30 cellular contexts compared by ENCODE assay signal in the genomic region with DNA sequence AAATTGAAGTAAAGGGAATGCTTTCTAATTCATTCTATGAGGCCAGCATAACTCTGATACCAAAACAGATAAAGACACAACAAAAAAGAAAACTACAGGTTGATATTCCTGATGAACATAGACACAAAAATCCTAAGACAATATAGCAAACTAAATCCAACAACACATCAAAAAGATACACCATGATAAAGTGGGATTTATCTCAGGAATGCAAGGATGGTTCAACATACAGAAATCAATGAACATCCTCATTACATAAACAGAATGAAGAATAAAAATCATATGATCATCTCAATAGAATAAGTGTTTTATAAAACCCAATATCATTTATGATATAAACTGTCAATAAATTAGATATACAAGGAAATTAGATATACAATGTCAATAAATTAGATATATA.
"Had no signal": no experiment of that assay in that cellular context is flagged by ENCODE, and none has a peak within 500 bp of the region (broad histone marks: within the 10 kb centered on the region; RNA-seq: fewer than 3 reads in every experiment).

No MANE protein-coding gene starts in this region.

- H3K27ac ChIP-seq: ascending aorta, breast epithelium, cardiac muscle cell, coronary artery, esophagus muscularis mucosa, foreskin keratinocyte, gastroesophageal sphincter, heart right ventricle had no signal

- H3K36me3 ChIP-seq: ascending aorta, breast epithelium, cardiac muscle cell, esophagus muscularis mucosa, gastroesophageal sphincter, heart right ventricle had no signal

- H3K4me1 ChIP-seq: ascending aorta, breast epithelium, esophagus muscularis mucosa, foreskin keratinocyte, gastroesophageal sphincter, heart right ventricle had no signal

- H3K4me3 ChIP-seq: ascending aorta, breast epithelium, cardiac muscle cell, coronary artery, esophagus muscularis mucosa, gastroesophageal sphincter, heart right ventricle had no signal

- DNase-seq: activated CD4-positive, alpha-beta memory T cell treated with anti-CD3 and anti-CD28 coated beads, Interleukin-2, amount 10 ng/mL, durations not matched to agents 7 days and 5 days; activated CD4-positive, alpha-beta T cell treated with anti-CD3 and anti-CD28 coated beads for 36 hours; activated CD4-positive, alpha-beta T cell treated with anti-CD3 and anti-CD28 coated beads, Interleukin-2, amount 10 ng/mL, durations not matched to agents 24 days and 14 days; activated CD4-positive, CD25-positive, alpha-beta regulatory T cell; activated CD4-positive, CD25-positive, alpha-beta regulatory T cell treated with anti-CD3 and anti-CD28 coated beads, Interleukin-2, amount 50 U/mL, for 72 hours; activated CD8-positive, alpha-beta memory T cell treated with anti-CD3 and anti-CD28 coated beads, Interleukin-2, amount 50 U/mL, for 48 hours; activated gamma-delta T cell; activated naive CD4-positive, alpha-beta T cell; activated naive CD4-positive, alpha-beta T cell treated with anti-CD3 and anti-CD28 coated beads, Interleukin-2, amount 10 ng/mL, durations not matched to agents 7 days and 5 days; activated naive CD8-positive, alpha-beta T cell treated with anti-CD3 and anti-CD28 coated beads, Interleukin-2, amount 10 ng/mL, durations not matched to agents 7 days and 5 days; activated T-cell treated with anti-CD3 and anti-CD28 coated beads for 4 hours; activated T-cell treated with anti-CD3 and anti-CD28 coated beads, Interleukin-2, amount 50 U/mL, for 24 hours; activated T-cell treated with anti-CD3 and anti-CD28 coated beads, Interleukin-2, amount 50 U/mL, for 72 hours; central memory CD4-positive, alpha-beta T cell; cerebellar nuclear complex; effector CD4-positive, alpha-beta T cell; effector memory CD8-positive, alpha-beta T cell; erythroblast; heart right ventricle; hippocampal formation; T-helper 17 cell; T1000 had no signal

- ATAC-seq: activated CD4-positive, alpha-beta T cell treated with anti-CD3 and anti-CD28 coated beads for 36 hours; activated naive CD4-positive, alpha-beta T cell treated with anti-CD3 and anti-CD28 coated beads, Interleukin-2, amount 50 U/mL, for 72 hours; activated T-cell treated with anti-CD3 and anti-CD28 coated beads, Interleukin-2, amount 50 U/mL, for 72 hours; effector memory CD8-positive, alpha-beta T cell; foreskin keratinocyte; gastroesophageal sphincter; heart right ventricle; T-helper 17 cell had no signal

- H3K27me3 ChIP-seq: ascending aorta, breast epithelium, cardiac muscle cell, esophagus muscularis mucosa, gastroesophageal sphincter, heart right ventricle had no signal
